ENCODE assay signal across 8 cellular contexts in the genomic region with DNA sequence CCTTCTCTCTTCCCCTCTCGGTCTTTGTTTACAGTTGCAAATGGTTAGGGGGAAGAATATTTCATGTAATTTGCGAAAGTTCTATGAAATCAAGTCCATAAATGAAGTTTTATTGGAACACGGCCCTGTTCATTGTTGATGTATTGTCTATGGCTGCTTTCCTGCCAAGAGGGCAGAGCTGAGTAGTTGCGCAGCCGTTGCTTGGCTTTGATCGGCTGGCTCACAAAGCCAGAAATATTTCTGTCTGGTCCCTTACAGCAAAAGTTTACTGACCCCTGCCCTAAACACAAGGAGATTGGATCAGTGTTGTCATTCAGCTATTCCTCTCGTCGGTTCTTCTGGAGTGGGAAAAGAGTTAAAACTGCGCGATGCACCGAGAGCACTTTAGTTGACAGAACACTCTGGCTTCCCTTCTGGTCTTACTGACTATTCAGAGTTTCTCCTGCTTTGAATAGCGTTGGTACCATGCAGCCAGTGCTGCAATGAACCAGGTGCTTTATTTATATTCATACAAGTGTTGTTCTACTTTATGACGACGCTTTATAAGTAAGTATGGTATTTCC. TPM values are rescaled to one million over a fixed set of nuclear protein-coding genes. Genes with fewer than 3 reads are reported as not detected.
DNase-seq lines count a peak whose midpoint lies in the region; ATAC-seq and TF ChIP-seq lines count a peak whose summit lies in the region.

No MANE protein-coding gene starts in this region.

- peak overlapping the region; percentile 91 for H2AFZ ChIP-seq in PC-3 (ENCODE audit: low read length)

- peak overlapping the region; percentile 93 for H3K4me2 ChIP-seq in PC-3 (ENCODE audit: low read length)

- peaks cover 19% of the 10 kb centered on the region for H3K4me1 Mint-ChIP-seq in CD14-positive monocyte
- H3K4me1 Mint-ChIP-seq in stimulated activated naive CD8-positive, alpha-beta T cell treated with anti-CD3 and anti-CD28 coated beads, Interleukin-15, amount 100 ng/mL, for 72 hours: peaks cover 45% of the 10 kb centered on the region

- peaks cover 55% of the 10 kb centered on the region for H3K79me2 ChIP-seq in PC-3 (ENCODE audit: low read length)

- H3K27ac Mint-ChIP-seq in CD14-positive monocyte: peak overlapping the region; percentile 83 to 94 (median 91)
- peak overlapping the region; percentile 96 to 99 for H3K27ac Mint-ChIP-seq in stimulated activated naive CD8-positive, alpha-beta T cell treated with anti-CD3 and anti-CD28 coated beads, Interleukin-15, amount 100 ng/mL, for 72 hours

- no peak for TF ChIP-seq CTCF in CD14-positive monocyte (IDR thresholded peaks at IDR 0.05)
- TF ChIP-seq CTCF in PC-3 (conservative IDR thresholded peaks at IDR 0.05; ENCODE audit: low read depth, low read length): no peak

- no peaks in the 10 kb centered on the region for H3K36me3 ChIP-seq in PC-3 (ENCODE audit: low read depth, low read length)

- no TSS peak for BruUV-seq in PC-3 (replicated peaks; lab: Mats Ljungman, UMichigan)

- peak overlapping the region; percentile 91 for H3K9ac ChIP-seq in PC-3 (ENCODE audit: low read length)

- peaks cover 27% of the 10 kb centered on the region for H3K4me1 ChIP-seq in PC-3 (ENCODE audit: insufficient read depth, low read length)

- POLR2A ChIA-PET in PC-3 (lab: Charles Lee; ENCODE audit: unreplicated experiment): no interaction called here

- H3K9me3 Mint-ChIP-seq in CD14-positive monocyte: peaks cover 0 to 3% (median 0%) of the 10 kb centered on the region in 7 donors
- peaks cover 6% of the 10 kb centered on the region in 2 donors for H3K9me3 Mint-ChIP-seq in stimulated activated naive CD8-positive, alpha-beta T cell treated with anti-CD3 and anti-CD28 coated beads, Interleukin-15, amount 100 ng/mL, for 72 hours

- H3K9me2 ChIP-seq in PC-3 (replicated peaks; ENCODE audit: low read length): no peaks in the 10 kb centered on the region

- H3K27ac ChIP-seq in PC-3 (ENCODE audit: low read length): peak overlapping the region; percentile 45

- H3K27me3 Mint-ChIP-seq in CD14-positive monocyte (ENCODE audit: low read depth in 3 of 3): no peaks in the 10 kb centered on the region
- no peaks in the 10 kb centered on the region for H3K27me3 Mint-ChIP-seq in stimulated activated naive CD8-positive, alpha-beta T cell treated with anti-CD3 and anti-CD28 coated beads, Interleukin-15, amount 100 ng/mL, for 72 hours

- H3K36me3 Mint-ChIP-seq in CD14-positive monocyte: peaks cover 0 to 4% of the 10 kb centered on the region in 2 donors

- H3K9me3 ChIP-seq in PC-3 (ENCODE audit: low read length): no peaks in the 10 kb centered on the region

- H3K4me3 ChIP-seq in PC-3 (ENCODE audit: low read length): peak overlapping the region; percentile 85

- no peaks in the 10 kb centered on the region for H3K27me3 ChIP-seq in PC-3 (ENCODE audit: low read length)

- intact Hi-C loops in CD14-positive monocyte (cut with micrococcal nuclease) (no loop called here), PC-3 (cut with micrococcal nuclease) (no loop called here), left colon (cut with DNase I, micrococcal nuclease) (no loop called here)

- ATAC-seq in GM18868 (IDR thresholded peaks at IDR 0.05; ENCODE audit: unreplicated experiment) (peak; percentile 27), HG03108 (IDR thresholded peaks at IDR 0.05; ENCODE audit: unreplicated experiment) (peak; percentile 18), PC-3 (peak; percentile 54), left colon (peak; percentile 49)
- ATAC-seq in stimulated activated naive CD8-positive, alpha-beta T cell treated with anti-CD3 and anti-CD28 coated beads, Interleukin-15, amount 100 ng/mL, for 72 hours: peak; percentile 33

- H3F3A ChIP-seq in PC-3 (ENCODE audit: low read length, unreplicated experiment): no peaks in the 10 kb centered on the region

- peak overlapping the region; percentile 87 to 92 for H3K4me3 Mint-ChIP-seq in CD14-positive monocyte
- H3K4me3 Mint-ChIP-seq in stimulated activated naive CD8-positive, alpha-beta T cell treated with anti-CD3 and anti-CD28 coated beads, Interleukin-15, amount 100 ng/mL, for 72 hours: peak overlapping the region; percentile 96 to 98

- no peaks in the 10 kb centered on the region for H4K20me1 ChIP-seq in PC-3 (ENCODE audit: low read length)

- CTCF ChIA-PET in PC-3 (lab: Charles Lee): interaction anchor here (0.6 kb wide), 1 partner anchor 410 kb away, joined by 3 read pairs; no protein-coding TSS in a partner anchor

- no peak for DNase-seq in CD14-positive monocyte (ENCODE audit: low spot score)
- peak; percentile 29 for DNase-seq in PC-3
- peak; percentile 33 for DNase-seq in cerebellum (ENCODE audit: low spot score)
- DNase-seq in left colon: no peak
- peak in 1 of 2 donors; percentile 19 for DNase-seq in stimulated activated naive CD8-positive, alpha-beta T cell treated with anti-CD3 and anti-CD28 coated beads, Interleukin-15, amount 100 ng/mL, for 72 hours
- no peak for DNase-seq in SKM-1 treated with dmso at 0.1 percent for 144 hours (lab: John Stamatoyannopoulos, UW; ENCODE audit: unreplicated experiment)

RNA-seq across cellular contexts. Expression of gene ZBTB40, which starts 0.8 kb away (rescaled TPM):
- polyA plus RNA-seq in CD14-positive monocyte: 1 to 10 TPM; 1.1 to 1.3 TPM
- total RNA-seq in PC-3 (2014; rRNA removed) (20.2 and 21.6 TPM in 2 replicates), cerebellum (14.7 TPM), left colon (10 to 100 TPM; 12.7 to 14.0 TPM)

Comparison
In these comparisons a context has a peak if more than half of its experiments do, and no peak if none do; other contexts are left out.
1. DNase-seq: peak in PC-3 (single experiment) and cerebellum (single experiment); none in CD14-positive monocyte (single experiment), left colon (0 of 2) and SKM-1 treated with dmso at 0.1 percent for 144 hours (single experiment).
2. Peak in every context shown above with its lines, with median percentiles within 50 percentile points of each other: ATAC-seq.